16 cellular contexts compared by ENCODE assay signal in genomic region chr1:1228596-1229321, GRCh38. TPM values are rescaled to one million over a fixed set of nuclear protein-coding genes. Genes with fewer than 3 reads are reported as not detected.
DNase-seq lines count a peak whose midpoint lies in the region; ATAC-seq and TF ChIP-seq lines count a peak whose summit lies in the region.
"Had no signal": no experiment of that assay in that cellular context is flagged by ENCODE, and none has a peak within 500 bp of the region (broad histone marks: within the 10 kb centered on the region; RNA-seq: fewer than 3 reads in every experiment).

No MANE protein-coding gene starts in this region.

- no TSS peak for BruUV-seq in HCT116 (replicated peaks; lab: Mats Ljungman, UMichigan)

- H3K9me3 Mint-ChIP-seq in activated T-helper 1 cell treated with anti-CD3 and anti-CD28 coated beads, Interleukin-12 subunit alpha, Interleukin-12 subunit beta, Interleukin-2, Interleukin-4 antibody, amounts not matched to agents 30 ng/mL and 10 ng/mL and 1 ng/mL, durations not matched to agents 14 hours and 24 hours and 36 hours, result no peaks in the 10 kb centered on the region
- no peaks in the 10 kb centered on the region for H3K9me3 Mint-ChIP-seq in stimulated activated naive B cell treated with anti-CD40 and anti-IgM and Interleukin-4, amounts not matched to agents 10 μg/mL and 1 μg/mL and 100 μg/mL, for 72 hours

- no peaks in the 10 kb centered on the region for H3K27me3 Mint-ChIP-seq in activated T-helper 1 cell treated with anti-CD3 and anti-CD28 coated beads, Interleukin-12 subunit alpha, Interleukin-12 subunit beta, Interleukin-2, Interleukin-4 antibody, amounts not matched to agents 30 ng/mL and 10 ng/mL and 1 ng/mL, durations not matched to agents 14 hours and 24 hours and 36 hours (ENCODE audit: insufficient read depth)
- H3K27me3 Mint-ChIP-seq in stimulated activated naive B cell treated with anti-CD40 and anti-IgM and Interleukin-4, amounts not matched to agents 10 μg/mL and 1 μg/mL and 100 μg/mL, for 72 hours, result no peaks in the 10 kb centered on the region

- intact Hi-C loops in HCT116 (cut with micrococcal nuclease), result no loop called here
- intact Hi-C loops in activated T-helper 1 cell treated with anti-CD3 and anti-CD28 coated beads, Interleukin-12 subunit alpha, Interleukin-12 subunit beta, Interleukin-2, Interleukin-4 antibody, amounts not matched to agents 30 ng/mL and 10 ng/mL and 1 ng/mL, durations not matched to agents 14 hours and 24 hours and 36 hours (cut with micrococcal nuclease), result no loop called here

- H3K27me3 ChIP-seq in HCT116 (ENCODE audit: insufficient read depth, low read length), result no peaks in the 10 kb centered on the region
- H3K27me3 ChIP-seq: SJSA1 had no signal

- TF ChIP-seq POLR2A in HCT116 (IDR thresholded peaks at IDR 0.05; ENCODE audit: borderline replicate concordance, extremely low read depth, insufficient read depth, insufficient read length), result no peak

- H3K79me2 ChIP-seq in HCT116 (ENCODE audit: insufficient read depth, low read length), result peaks cover 87% of the 10 kb centered on the region

- H3K27ac ChIP-seq in HCT116 (ENCODE audit: low read depth, low read length), result peak overlapping the region; percentile 98; the same call in 1 of the 2 replicates
- H3K27ac ChIP-seq: HL-60, PC-9, SJSA1 had no signal

- TF ChIP-seq RAD21 in HCT116 (IDR thresholded peaks at IDR 0.05; ENCODE audit: low read depth), result no peak

- RAD21 ChIA-PET in HCT116 (lab: Charles Lee; ENCODE audit: low non-redundant PET in 1 of 2, low total read pairs in 2 of 2, uncharacterized antibody in 2 of 2, unreplicated experiment in 2 of 2), result interaction anchor here in 1 of 2 experiments (0.6 kb wide), 1 partner anchor 20 kb away, joined by 4 read pairs; no protein-coding TSS in a partner anchor

- TF ChIP-seq CTCF in HCT116 (IDR thresholded peaks at IDR 0.05 in 2 of 3, conservative IDR thresholded peaks at IDR 0.05 in 1 of 3; ENCODE audit: borderline replicate concordance in 1 of 3, insufficient read depth in 1 of 3, low read depth in 2 of 3, low read length in 2 of 3), result no peak

- no peaks in the 10 kb centered on the region for H3K9me2 ChIP-seq in HCT116 (ENCODE audit: insufficient read depth)

- ATAC-seq in HCT116, result no peak
- ATAC-seq in stimulated activated naive B cell treated with anti-CD40 and anti-IgM and Interleukin-4, amounts not matched to agents 10 μg/mL and 1 μg/mL and 100 μg/mL, for 72 hours (replicated peaks), result no peak
- no peak for ATAC-seq in HG03432 (IDR thresholded peaks at IDR 0.05; ENCODE audit: unreplicated experiment)
- no peak for ATAC-seq in GM21367 (IDR thresholded peaks at IDR 0.05; ENCODE audit: unreplicated experiment)

- no peak overlapping the region for H3K4me3 ChIP-seq in HCT116 (replicated peaks in 1 of 2; ENCODE audit: low read depth in 1 of 2, low read length in 2 of 2)
- H3K4me3 ChIP-seq: HAP-1, PC-9, SJSA1 had no signal

- H3K4me1 Mint-ChIP-seq in activated T-helper 1 cell treated with anti-CD3 and anti-CD28 coated beads, Interleukin-12 subunit alpha, Interleukin-12 subunit beta, Interleukin-2, Interleukin-4 antibody, amounts not matched to agents 30 ng/mL and 10 ng/mL and 1 ng/mL, durations not matched to agents 14 hours and 24 hours and 36 hours (ENCODE audit: low read depth), result peaks cover 19% of the 10 kb centered on the region
- peaks cover 20 to 36% of the 10 kb centered on the region in 2 donors for H3K4me1 Mint-ChIP-seq in stimulated activated naive B cell treated with anti-CD40 and anti-IgM and Interleukin-4, amounts not matched to agents 10 μg/mL and 1 μg/mL and 100 μg/mL, for 72 hours

- no peaks in the 10 kb centered on the region for H3K9me3 ChIP-seq in HCT116 (ENCODE audit: control insufficient read depth in 1 of 2, insufficient read depth in 1 of 2, low read depth in 1 of 2, low read length in 2 of 2)
- H3K9me3 ChIP-seq: HAP-1 had no signal

- no peak overlapping the region for H3K27ac Mint-ChIP-seq in activated T-helper 1 cell treated with anti-CD3 and anti-CD28 coated beads, Interleukin-12 subunit alpha, Interleukin-12 subunit beta, Interleukin-2, Interleukin-4 antibody, amounts not matched to agents 30 ng/mL and 10 ng/mL and 1 ng/mL, durations not matched to agents 14 hours and 24 hours and 36 hours
- H3K27ac Mint-ChIP-seq in stimulated activated naive B cell treated with anti-CD40 and anti-IgM and Interleukin-4, amounts not matched to agents 10 μg/mL and 1 μg/mL and 100 μg/mL, for 72 hours, result peak overlapping the region; percentile 31

- H3K36me3 Mint-ChIP-seq in activated T-helper 1 cell treated with anti-CD3 and anti-CD28 coated beads, Interleukin-12 subunit alpha, Interleukin-12 subunit beta, Interleukin-2, Interleukin-4 antibody, amounts not matched to agents 30 ng/mL and 10 ng/mL and 1 ng/mL, durations not matched to agents 14 hours and 24 hours and 36 hours (ENCODE audit: low read depth), result peaks cover 29% of the 10 kb centered on the region
- H3K36me3 Mint-ChIP-seq in stimulated activated naive B cell treated with anti-CD40 and anti-IgM and Interleukin-4, amounts not matched to agents 10 μg/mL and 1 μg/mL and 100 μg/mL, for 72 hours, result peaks cover 19 to 36% of the 10 kb centered on the region in 2 donors

- peak overlapping the region; percentile 94 for H3K4me3 Mint-ChIP-seq in activated T-helper 1 cell treated with anti-CD3 and anti-CD28 coated beads, Interleukin-12 subunit alpha, Interleukin-12 subunit beta, Interleukin-2, Interleukin-4 antibody, amounts not matched to agents 30 ng/mL and 10 ng/mL and 1 ng/mL, durations not matched to agents 14 hours and 24 hours and 36 hours
- H3K4me3 Mint-ChIP-seq in stimulated activated naive B cell treated with anti-CD40 and anti-IgM and Interleukin-4, amounts not matched to agents 10 μg/mL and 1 μg/mL and 100 μg/mL, for 72 hours, result no peak overlapping the region

- no peaks in the 10 kb centered on the region for H4K20me1 ChIP-seq in HCT116 (ENCODE audit: insufficient read depth)

- no peak overlapping the region for H3K4me2 ChIP-seq in HCT116 (ENCODE audit: low read length)

- no peak for DNase-seq in HCT116 (ENCODE audit: low read depth, low spot score)
- DNase-seq in activated T-helper 1 cell treated with anti-CD3 and anti-CD28 coated beads, Interleukin-12 subunit alpha, Interleukin-12 subunit beta, Interleukin-2, Interleukin-4 antibody, amounts not matched to agents 30 ng/mL and 10 ng/mL and 1 ng/mL, durations not matched to agents 14 hours and 24 hours and 36 hours (ENCODE audit: low spot score), result no peak
- DNase-seq in stimulated activated naive B cell treated with anti-CD40 and anti-IgM and Interleukin-4, amounts not matched to agents 10 μg/mL and 1 μg/mL and 100 μg/mL, for 72 hours, result no peak
- DNase-seq: ACHN, DMS53, MV-4-11, NCI-H1417 treated with DMSO at 0.1 percent for 48 hours, NCI-H1930, NCI-H69, PC-9, SW 1271 had no signal

- POLR2A ChIA-PET in HCT116 (lab: Charles Lee), result no interaction called here

- peaks cover 3 to 19% of the 10 kb centered on the region in 2 experiments; a peak in 1 of 4 replicates for H3K4me1 ChIP-seq in HCT116 (ENCODE audit: control insufficient read depth in 1 of 2, insufficient read depth in 2 of 2, low read length in 2 of 2)

- H3K36me3 ChIP-seq in HCT116 (ENCODE audit: control insufficient read depth in 1 of 2, insufficient read depth in 2 of 2, low read length in 2 of 2), result peaks cover 10 to 21% of the 10 kb centered on the region in 2 experiments; a peak in 3 of 4 replicates

- H3K9ac ChIP-seq in HCT116 (ENCODE audit: low read length), result no peak overlapping the region

- H2AFZ ChIP-seq in HCT116 (ENCODE audit: low read depth, low read length, poor library complexity, severe bottlenecking), result no peak overlapping the region
- H2AFZ ChIP-seq: PC-9 had no signal

- CTCF ChIA-PET in HCT116 (lab: Charles Lee), result interaction anchor here (0.5 kb wide), 1 partner anchor 17 kb away, joined by 3 read pairs; no protein-coding TSS in a partner anchor

TF ChIP-seq in HCT116, 20 proteins besides CTCF, POLR2A, EP300 and RAD21 (continues in another document):
- TF ChIP-seq, protein P1, sequence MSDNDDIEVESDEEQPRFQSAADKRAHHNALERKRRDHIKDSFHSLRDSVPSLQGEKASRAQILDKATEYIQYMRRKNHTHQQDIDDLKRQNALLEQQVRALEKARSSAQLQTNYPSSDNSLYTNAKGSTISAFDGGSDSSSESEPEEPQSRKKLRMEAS (IDR thresholded peaks at IDR 0.05), result no peak
- no peak for TF ChIP-seq ZNF274 (IDR thresholded peaks at IDR 0.05; ENCODE audit: low read depth, low read length)
- no peak for TF ChIP-seq POLR2AphosphoS5 (IDR thresholded peaks at IDR 0.05; ENCODE audit: low read depth, low read length)
- TF ChIP-seq YY1 (IDR thresholded peaks at IDR 0.05; ENCODE audit: extremely low read depth, insufficient replicate concordance, low read depth, low read length), result no peak

RNA-seq across cellular contexts. Expression of gene SDF4, which starts 3.0 kb away (rescaled TPM):
- total RNA-seq in HCT116 (2021; ENCODE audit: unreplicated experiment), result 133 TPM
- 118 and 119 TPM in 2 replicates for polyA plus RNA-seq in HCT116 (2012)
- 202 TPM in 2 replicates for total RNA-seq in activated T-helper 1 cell treated with anti-CD3 and anti-CD28 coated beads, Interleukin-12 subunit alpha, Interleukin-12 subunit beta, Interleukin-2, Interleukin-4 antibody, amounts not matched to agents 30 ng/mL and 10 ng/mL and 1 ng/mL, durations not matched to agents 14 hours and 24 hours and 36 hours

RNA-seq across cellular contexts. Expression of gene B3GALT6, which starts 3.3 kb away (rescaled TPM):
- 16.3 TPM for total RNA-seq in HCT116 (2021; ENCODE audit: unreplicated experiment)
- polyA plus RNA-seq in HCT116 (2012), result 7.1 and 7.8 TPM in 2 replicates
- total RNA-seq in activated T-helper 1 cell treated with anti-CD3 and anti-CD28 coated beads, Interleukin-12 subunit alpha, Interleukin-12 subunit beta, Interleukin-2, Interleukin-4 antibody, amounts not matched to agents 30 ng/mL and 10 ng/mL and 1 ng/mL, durations not matched to agents 14 hours and 24 hours and 36 hours, result 45.9 and 46.3 TPM in 2 replicates

RNA-seq across cellular contexts. Expression of gene TNFRSF4, which starts 14.8 kb away (rescaled TPM):
- 0.37 TPM for total RNA-seq in HCT116 (2021; ENCODE audit: unreplicated experiment)
- 0.09 TPM in 1 of 2 replicates, not detected in the other for polyA plus RNA-seq in HCT116 (2012)
- 788 and 811 TPM in 2 replicates for total RNA-seq in activated T-helper 1 cell treated with anti-CD3 and anti-CD28 coated beads, Interleukin-12 subunit alpha, Interleukin-12 subunit beta, Interleukin-2, Interleukin-4 antibody, amounts not matched to agents 30 ng/mL and 10 ng/mL and 1 ng/mL, durations not matched to agents 14 hours and 24 hours and 36 hours
- total RNA-seq: SJSA1 had no signal

RNA-seq across cellular contexts. Expression of gene C1QTNF12, which starts 17.8 kb away (rescaled TPM):
- total RNA-seq in HCT116 (2021; ENCODE audit: unreplicated experiment), result 6.9 TPM
- 4.1 and 4.2 TPM in 2 replicates for polyA plus RNA-seq in HCT116 (2012)
- total RNA-seq in activated T-helper 1 cell treated with anti-CD3 and anti-CD28 coated beads, Interleukin-12 subunit alpha, Interleukin-12 subunit beta, Interleukin-2, Interleukin-4 antibody, amounts not matched to agents 30 ng/mL and 10 ng/mL and 1 ng/mL, durations not matched to agents 14 hours and 24 hours and 36 hours, result 2.2 and 4.1 TPM in 2 replicates

RNA-seq across cellular contexts. Expression of gene TNFRSF18, which starts 22.4 kb away (rescaled TPM):
- total RNA-seq in HCT116 (2021; ENCODE audit: unreplicated experiment), result 56.2 TPM
- 52.4 and 63.6 TPM in 2 replicates for polyA plus RNA-seq in HCT116 (2012)
- 350 and 356 TPM in 2 replicates for total RNA-seq in activated T-helper 1 cell treated with anti-CD3 and anti-CD28 coated beads, Interleukin-12 subunit alpha, Interleukin-12 subunit beta, Interleukin-2, Interleukin-4 antibody, amounts not matched to agents 30 ng/mL and 10 ng/mL and 1 ng/mL, durations not matched to agents 14 hours and 24 hours and 36 hours
- total RNA-seq: SJSA1 had no signal

Comparison
In these comparisons a context has a peak if more than half of its experiments do, and no peak if none do; other contexts are left out.
1. RNA of gene TNFRSF4, which starts 14.8 kb away (total RNA-seq): 788 to 811 TPM in activated T-helper 1 cell treated with anti-CD3 and anti-CD28 coated beads, Interleukin-12 subunit alpha, Interleukin-12 subunit beta, Interleukin-2, Interleukin-4 antibody, amounts not matched to agents 30 ng/mL and 10 ng/mL and 1 ng/mL, durations not matched to agents 14 hours and 24 hours and 36 hours; 0.37 TPM in HCT116 (single experiment); every median in the first group is over 100 times any median in the second.